ENCODE assay signal across 10 cellular contexts in genomic region chr19:48351341-48351752, GRCh38. TPM values are rescaled to one million over a fixed set of nuclear protein-coding genes. Genes with fewer than 3 reads are reported as not detected.
DNase-seq lines count a peak whose midpoint lies in the region; ATAC-seq and TF ChIP-seq lines count a peak whose summit lies in the region.
"Had no signal": no experiment of that assay in that cellular context is flagged by ENCODE, and none has a peak within 500 bp of the region (broad histone marks: within the 10 kb centered on the region; RNA-seq: fewer than 3 reads in every experiment).

No MANE protein-coding gene starts in this region.

- peaks cover 8% of the 10 kb centered on the region for H3K27me3 Mint-ChIP-seq in glutamatergic neuron (ENCODE audit: unreplicated experiment)
- H3K27me3 Mint-ChIP-seq: IgD-negative memory B cell had no signal

- no peak overlapping the region for H3K27ac ChIP-seq in prostate gland

- TF ChIP-seq POLR2A in prostate gland (IDR thresholded peaks at IDR 0.05) = no peak

- no peak overlapping the region for H3K4me3 Mint-ChIP-seq in glutamatergic neuron (ENCODE audit: unreplicated experiment)
- H3K4me3 Mint-ChIP-seq: IgD-negative memory B cell had no signal

- no peaks in the 10 kb centered on the region for H3K9me3 ChIP-seq in prostate gland

- no peaks in the 10 kb centered on the region for H3K4me1 ChIP-seq in prostate gland (replicated peaks)

- WGBS in prostate gland = 49% methylated on average over 8 of the region's 8 CpGs

- DNase-seq in CMK (ENCODE audit: low read depth) (peak; percentile 55), HT-29 (ENCODE audit: low spot score) (peak; percentile 89), RPMI7951 (ENCODE audit: low read depth) (peak; percentile 61), glutamatergic neuron (peak; percentile 89), prostate gland (ENCODE audit: low spot score) (peak; percentile 48), mesenteric fat pad (ENCODE audit: low spot score) (no peak)
- peak; percentile 65 for DNase-seq in activated effector memory CD4-positive, alpha-beta T cell treated with Interleukin-2 at 50 U/mL for 16 hours

- H3K4me3 ChIP-seq in prostate gland = no peak overlapping the region

- peaks cover 7% of the 10 kb centered on the region for H3K9me3 Mint-ChIP-seq in glutamatergic neuron (ENCODE audit: unreplicated experiment)
- H3K9me3 Mint-ChIP-seq: IgD-negative memory B cell had no signal

- no peaks in the 10 kb centered on the region for H3K27me3 ChIP-seq in prostate gland (replicated peaks; ENCODE audit: insufficient read depth)

- no peak for ATAC-seq in HG02852 (IDR thresholded peaks at IDR 0.05; ENCODE audit: unreplicated experiment)

- H3K36me3 Mint-ChIP-seq in glutamatergic neuron (ENCODE audit: unreplicated experiment) = no peaks in the 10 kb centered on the region

- TF ChIP-seq CTCF in glutamatergic neuron (IDR thresholded peaks at IDR 0.05; ENCODE audit: partially characterized antibody, unreplicated experiment) (peak; percentile 86), prostate gland (IDR thresholded peaks at IDR 0.05) (peak; percentile 30 to 68 (median 58))

- peak overlapping the region; percentile 97 for H3K27ac Mint-ChIP-seq in glutamatergic neuron (ENCODE audit: unreplicated experiment)
- H3K27ac Mint-ChIP-seq: IgD-negative memory B cell had no signal

- H3K4me1 Mint-ChIP-seq in glutamatergic neuron (ENCODE audit: low read depth, unreplicated experiment) = peaks cover 2% of the 10 kb centered on the region

- H3K36me3 ChIP-seq in prostate gland = no peaks in the 10 kb centered on the region

- intact Hi-C loops in prostate gland (cut with DNase I) = no loop called here

RNA-seq across cellular contexts. Expression of gene TMEM143, which starts 12.4 kb away (rescaled TPM):
- 12.7 and 14.7 TPM in 2 replicates for total RNA-seq in HT-29 (2014; rRNA removed; shearing (Covaris generic))
- total RNA-seq in RPMI7951 (2014; rRNA removed; shearing (Covaris generic)) = 4.4 and 6.4 TPM in 2 replicates
- 11.9 TPM for total RNA-seq in glutamatergic neuron (ENCODE audit: unreplicated experiment)
- total RNA-seq in prostate gland = 10 to 100 TPM in 1 of 2 donors, 1 to 10 TPM in 1; 4.6 to 14.9 TPM
- 5.8 TPM for total RNA-seq in mesenteric fat pad

RNA-seq across cellular contexts. Expression of gene SYNGR4, which starts 12.8 kb away (rescaled TPM):
- total RNA-seq in HT-29 (2014; rRNA removed; shearing (Covaris generic)) = 0.34 and 1.2 TPM in 2 replicates
- total RNA-seq in RPMI7951 (2014; rRNA removed; shearing (Covaris generic)) = not detected in 2 replicates
- total RNA-seq in glutamatergic neuron (ENCODE audit: unreplicated experiment) (not detected), prostate gland (1 to 10 TPM in 1 of 2 donors, not detected in 1; 2.8 TPM), mesenteric fat pad (not detected)
- total RNA-seq: urinary bladder had no signal

RNA-seq across cellular contexts. Expression of gene EMP3, which starts 26.0 kb away (rescaled TPM):
- 3.1 TPM in 1 of 2 replicates, not detected in the other for total RNA-seq in HT-29 (2014; rRNA removed; shearing (Covaris generic))
- 246 and 286 TPM in 2 replicates for total RNA-seq in RPMI7951 (2014; rRNA removed; shearing (Covaris generic))
- total RNA-seq in glutamatergic neuron (ENCODE audit: unreplicated experiment) = 6.5 TPM
- 10 to 100 TPM in 1 of 2 donors, 1 to 10 TPM in 1; 5.9 to 38.6 TPM for total RNA-seq in prostate gland
- 91.4 TPM for total RNA-seq in mesenteric fat pad

RNA-seq across cellular contexts. Expression of gene KDELR1, which starts 40.0 kb away (rescaled TPM):
- total RNA-seq in HT-29 (2014; rRNA removed; shearing (Covaris generic)) = 150 and 189 TPM in 2 replicates
- 153 and 156 TPM in 2 replicates for total RNA-seq in RPMI7951 (2014; rRNA removed; shearing (Covaris generic))
- 213 TPM for total RNA-seq in glutamatergic neuron (ENCODE audit: unreplicated experiment)
- total RNA-seq in prostate gland = 100 to 1,000 TPM; 153 to 179 TPM
- total RNA-seq in mesenteric fat pad = 113 TPM

RNA-seq across cellular contexts. Expression of gene GRIN2D, which starts 42.1 kb away (rescaled TPM):
- 10.7 and 12.6 TPM in 2 replicates for total RNA-seq in HT-29 (2014; rRNA removed; shearing (Covaris generic))
- 0.60 and 0.68 TPM in 2 replicates for total RNA-seq in RPMI7951 (2014; rRNA removed; shearing (Covaris generic))
- total RNA-seq in glutamatergic neuron (ENCODE audit: unreplicated experiment) = 21.7 TPM
- total RNA-seq in prostate gland = 1 to 10 TPM in 1 of 2 donors, under 1 TPM in 1; 0.73 to 1.8 TPM
- 0.48 TPM for total RNA-seq in mesenteric fat pad
